Comparison of ENCODE assay signal across 1 cellular context in the genomic region with DNA sequence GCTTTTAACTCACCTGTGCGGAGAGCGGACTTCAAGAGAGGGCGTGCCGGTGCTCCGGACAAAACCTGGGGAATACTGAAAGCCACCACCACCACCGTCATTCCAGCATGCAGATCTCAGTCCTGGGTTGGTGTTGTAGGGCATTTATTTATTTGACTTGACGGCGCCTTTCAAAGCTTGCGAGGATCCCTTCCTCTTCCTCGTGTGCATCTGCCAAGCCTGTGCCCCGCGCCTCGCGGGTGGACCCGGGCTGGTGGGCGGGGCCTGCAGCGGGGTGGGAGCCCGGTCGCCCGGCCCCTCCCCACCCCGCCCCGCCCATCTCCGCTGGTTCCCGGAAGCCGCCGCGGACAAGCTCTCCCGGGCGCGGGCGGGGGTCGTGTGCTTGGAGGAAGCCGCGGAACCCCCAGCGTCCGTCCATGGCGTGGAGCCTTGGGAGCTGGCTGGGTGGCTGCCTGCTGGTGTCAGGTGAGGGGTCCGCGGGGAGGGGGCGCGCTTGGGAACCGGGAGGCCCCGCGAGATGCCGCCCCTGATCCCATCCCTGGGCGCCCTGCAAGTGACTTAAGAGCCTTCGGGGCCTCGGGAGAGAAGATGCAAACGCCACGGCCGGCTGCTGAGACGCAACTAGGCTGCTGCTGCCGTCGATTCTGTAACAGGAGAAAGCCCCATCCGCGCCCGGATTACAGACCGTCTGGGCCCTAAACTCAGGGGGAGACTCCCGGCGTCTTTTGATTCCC.
TF ChIP-seq lines count a peak whose summit lies in the region.

Gene IL10RB (plus strand): TSS at position 318 of the 734 bp plus-strand sequence. CDS start 99 bp downstream, at position 417.

TF ChIP-seq in GM12878, 131 proteins besides CTCF, POLR2A, EP300 and RAD21 (continued from another document and continues in another):
- no peak for TF ChIP-seq PAX5 (IDR thresholded peaks at IDR 0.05; ENCODE audit: borderline replicate concordance, low read depth, low read length)
- TF ChIP-seq STAT1 (conservative IDR thresholded peaks at IDR 0.05) = no peak
- no peak; the same call in 1 of the 2 replicates for TF ChIP-seq MXI1 (IDR thresholded peaks at IDR 0.05; ENCODE audit: low read depth, low read length)
- no peak for TF ChIP-seq MYC (IDR thresholded peaks at IDR 0.05; ENCODE audit: insufficient read depth, insufficient read length, insufficient replicate concordance, low read length, severe bottlenecking)
- TF ChIP-seq NBN (IDR thresholded peaks at IDR 0.05) = no peak
- TF ChIP-seq NFXL1 (IDR thresholded peaks at IDR 0.05; ENCODE audit: borderline replicate concordance) = no peak
- TF ChIP-seq HDGF (IDR thresholded peaks at IDR 0.05) = no peak
- TF ChIP-seq IKZF2 (IDR thresholded peaks at IDR 0.05) = peak in 1 of 2 experiments; percentile 27; a peak in 2 of 4 replicates
- no peak for TF ChIP-seq RELA (IDR thresholded peaks at IDR 0.05; ENCODE audit: borderline replicate concordance, partially characterized antibody)
- 0 out of 2 replicates have a peak, but pooled peaks have one; percentile 8 for TF ChIP-seq GABPA (IDR thresholded peaks at IDR 0.05; ENCODE audit: low read depth)
- TF ChIP-seq, protein P1, sequence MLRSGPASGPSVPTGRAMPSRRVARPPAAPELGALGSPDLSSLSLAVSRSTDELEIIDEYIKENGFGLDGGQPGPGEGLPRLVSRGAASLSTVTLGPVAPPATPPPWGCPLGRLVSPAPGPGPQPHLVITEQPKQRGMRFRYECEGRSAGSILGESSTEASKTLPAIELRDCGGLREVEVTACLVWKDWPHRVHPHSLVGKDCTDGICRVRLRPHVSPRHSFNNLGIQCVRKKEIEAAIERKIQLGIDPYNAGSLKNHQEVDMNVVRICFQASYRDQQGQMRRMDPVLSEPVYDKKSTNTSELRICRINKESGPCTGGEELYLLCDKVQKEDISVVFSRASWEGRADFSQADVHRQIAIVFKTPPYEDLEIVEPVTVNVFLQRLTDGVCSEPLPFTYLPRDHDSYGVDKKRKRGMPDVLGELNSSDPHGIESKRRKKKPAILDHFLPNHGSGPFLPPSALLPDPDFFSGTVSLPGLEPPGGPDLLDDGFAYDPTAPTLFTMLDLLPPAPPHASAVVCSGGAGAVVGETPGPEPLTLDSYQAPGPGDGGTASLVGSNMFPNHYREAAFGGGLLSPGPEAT (IDR thresholded peaks at IDR 0.05; ENCODE audit: low read depth) = no peak
- TF ChIP-seq YBX1 (IDR thresholded peaks at IDR 0.05) = no peak
- TF ChIP-seq MEF2A (IDR thresholded peaks at IDR 0.05; ENCODE audit: insufficient read depth, low read depth, low read length) = no peak
- no peak for TF ChIP-seq JUNB (IDR thresholded peaks at IDR 0.05)
- TF ChIP-seq USF1 (IDR thresholded peaks at IDR 0.05; ENCODE audit: borderline replicate concordance, extremely low read length, insufficient read depth, low read depth, low read length) = no peak
- TF ChIP-seq BCL11A (IDR thresholded peaks at IDR 0.05; ENCODE audit: low read depth, low read length) = no peak
- TF ChIP-seq HCFC1 (IDR thresholded peaks at IDR 0.05; ENCODE audit: low read length) = no peak
- TF ChIP-seq NR2C2 (IDR thresholded peaks at IDR 0.05; ENCODE audit: borderline replicate concordance, control insufficient read depth, insufficient read length, low read depth) = no peak
- TF ChIP-seq, protein P2, sequence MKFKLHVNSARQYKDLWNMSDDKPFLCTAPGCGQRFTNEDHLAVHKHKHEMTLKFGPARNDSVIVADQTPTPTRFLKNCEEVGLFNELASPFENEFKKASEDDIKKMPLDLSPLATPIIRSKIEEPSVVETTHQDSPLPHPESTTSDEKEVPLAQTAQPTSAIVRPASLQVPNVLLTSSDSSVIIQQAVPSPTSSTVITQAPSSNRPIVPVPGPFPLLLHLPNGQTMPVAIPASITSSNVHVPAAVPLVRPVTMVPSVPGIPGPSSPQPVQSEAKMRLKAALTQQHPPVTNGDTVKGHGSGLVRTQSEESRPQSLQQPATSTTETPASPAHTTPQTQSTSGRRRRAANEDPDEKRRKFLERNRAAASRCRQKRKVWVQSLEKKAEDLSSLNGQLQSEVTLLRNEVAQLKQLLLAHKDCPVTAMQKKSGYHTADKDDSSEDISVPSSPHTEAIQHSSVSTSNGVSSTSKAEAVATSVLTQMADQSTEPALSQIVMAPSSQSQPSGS (IDR thresholded peaks at IDR 0.05; ENCODE audit: low read length) = no peak
- TF ChIP-seq, protein P3, sequence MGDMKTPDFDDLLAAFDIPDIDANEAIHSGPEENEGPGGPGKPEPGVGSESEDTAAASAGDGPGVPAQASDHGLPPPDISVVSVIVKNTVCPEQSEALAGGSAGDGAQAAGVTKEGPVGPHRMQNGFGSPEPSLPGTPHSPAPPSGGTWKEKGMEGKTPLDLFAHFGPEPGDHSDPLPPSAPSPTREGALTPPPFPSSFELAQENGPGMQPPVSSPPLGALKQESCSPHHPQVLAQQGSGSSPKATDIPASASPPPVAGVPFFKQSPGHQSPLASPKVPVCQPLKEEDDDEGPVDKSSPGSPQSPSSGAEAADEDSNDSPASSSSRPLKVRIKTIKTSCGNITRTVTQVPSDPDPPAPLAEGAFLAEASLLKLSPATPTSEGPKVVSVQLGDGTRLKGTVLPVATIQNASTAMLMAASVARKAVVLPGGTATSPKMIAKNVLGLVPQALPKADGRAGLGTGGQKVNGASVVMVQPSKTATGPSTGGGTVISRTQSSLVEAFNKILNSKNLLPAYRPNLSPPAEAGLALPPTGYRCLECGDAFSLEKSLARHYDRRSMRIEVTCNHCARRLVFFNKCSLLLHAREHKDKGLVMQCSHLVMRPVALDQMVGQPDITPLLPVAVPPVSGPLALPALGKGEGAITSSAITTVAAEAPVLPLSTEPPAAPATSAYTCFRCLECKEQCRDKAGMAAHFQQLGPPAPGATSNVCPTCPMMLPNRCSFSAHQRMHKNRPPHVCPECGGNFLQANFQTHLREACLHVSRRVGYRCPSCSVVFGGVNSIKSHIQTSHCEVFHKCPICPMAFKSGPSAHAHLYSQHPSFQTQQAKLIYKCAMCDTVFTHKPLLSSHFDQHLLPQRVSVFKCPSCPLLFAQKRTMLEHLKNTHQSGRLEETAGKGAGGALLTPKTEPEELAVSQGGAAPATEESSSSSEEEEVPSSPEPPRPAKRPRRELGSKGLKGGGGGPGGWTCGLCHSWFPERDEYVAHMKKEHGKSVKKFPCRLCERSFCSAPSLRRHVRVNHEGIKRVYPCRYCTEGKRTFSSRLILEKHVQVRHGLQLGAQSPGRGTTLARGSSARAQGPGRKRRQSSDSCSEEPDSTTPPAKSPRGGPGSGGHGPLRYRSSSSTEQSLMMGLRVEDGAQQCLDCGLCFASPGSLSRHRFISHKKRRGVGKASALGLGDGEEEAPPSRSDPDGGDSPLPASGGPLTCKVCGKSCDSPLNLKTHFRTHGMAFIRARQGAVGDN (IDR thresholded peaks at IDR 0.05) = 0 out of 2 replicates have a peak, but pooled peaks have one; percentile 37
- TF ChIP-seq ZBTB33 (IDR thresholded peaks at IDR 0.05) = no peak
- no peak for TF ChIP-seq ZNF217 (IDR thresholded peaks at IDR 0.05)
- TF ChIP-seq, protein P4, sequence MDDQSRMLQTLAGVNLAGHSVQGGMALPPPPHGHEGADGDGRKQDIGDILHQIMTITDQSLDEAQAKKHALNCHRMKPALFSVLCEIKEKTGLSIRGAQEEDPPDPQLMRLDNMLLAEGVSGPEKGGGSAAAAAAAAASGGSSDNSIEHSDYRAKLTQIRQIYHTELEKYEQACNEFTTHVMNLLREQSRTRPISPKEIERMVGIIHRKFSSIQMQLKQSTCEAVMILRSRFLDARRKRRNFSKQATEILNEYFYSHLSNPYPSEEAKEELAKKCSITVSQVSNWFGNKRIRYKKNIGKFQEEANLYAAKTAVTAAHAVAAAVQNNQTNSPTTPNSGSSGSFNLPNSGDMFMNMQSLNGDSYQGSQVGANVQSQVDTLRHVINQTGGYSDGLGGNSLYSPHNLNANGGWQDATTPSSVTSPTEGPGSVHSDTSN (IDR thresholded peaks at IDR 0.05; ENCODE audit: insufficient replicate concordance, low read depth, low read length) = no peak
- no peak; the same call in 1 of the 2 replicates for TF ChIP-seq TCF12 (IDR thresholded peaks at IDR 0.05; ENCODE audit: low read depth, low read length)
- 0 out of 2 replicates have a peak, but pooled peaks have one; percentile 3 for TF ChIP-seq CREB1 (IDR thresholded peaks at IDR 0.05; ENCODE audit: low read depth)
- peak; percentile 8 for TF ChIP-seq SKIL (IDR thresholded peaks at IDR 0.05; ENCODE audit: low read depth, poor library complexity, severe bottlenecking)
- TF ChIP-seq CHD2 (IDR thresholded peaks at IDR 0.05; ENCODE audit: borderline replicate concordance, low read depth, low read length) = peak; percentile 39; the same call in 1 of the 2 replicates
- no peak for TF ChIP-seq EZH2 (IDR thresholded peaks at IDR 0.05; ENCODE audit: borderline replicate concordance, control insufficient read depth, low read depth, low read length)
- peak; percentile 91 for TF ChIP-seq POLR2AphosphoS2 (IDR thresholded peaks at IDR 0.05; ENCODE audit: low read depth, low read length)
- TF ChIP-seq TARDBP (IDR thresholded peaks at IDR 0.05; ENCODE audit: borderline replicate concordance) = 0 out of 2 replicates have a peak, but pooled peaks have one; percentile 17
- 0 out of 4 replicates have a peak, but pooled peaks of 1 of the 2 experiments have one; percentile 8 for TF ChIP-seq SRF (IDR thresholded peaks at IDR 0.05; ENCODE audit: low read depth in 2 of 2, low read length in 2 of 2)
- no peak for TF ChIP-seq HDAC6 (IDR thresholded peaks at IDR 0.05; ENCODE audit: unreplicated experiment)
- no peak for TF ChIP-seq CHD1 (IDR thresholded peaks at IDR 0.05; ENCODE audit: low read depth, low read length)
- TF ChIP-seq CUX1 (IDR thresholded peaks at IDR 0.05; ENCODE audit: insufficient replicate concordance, low read depth, low read length) = no peak
- TF ChIP-seq RUNX3 (IDR thresholded peaks at IDR 0.05; ENCODE audit: low read length) = no peak; the same call in 1 of the 2 replicates
